27 cellular contexts compared by ENCODE assay signal in the genomic region with DNA sequence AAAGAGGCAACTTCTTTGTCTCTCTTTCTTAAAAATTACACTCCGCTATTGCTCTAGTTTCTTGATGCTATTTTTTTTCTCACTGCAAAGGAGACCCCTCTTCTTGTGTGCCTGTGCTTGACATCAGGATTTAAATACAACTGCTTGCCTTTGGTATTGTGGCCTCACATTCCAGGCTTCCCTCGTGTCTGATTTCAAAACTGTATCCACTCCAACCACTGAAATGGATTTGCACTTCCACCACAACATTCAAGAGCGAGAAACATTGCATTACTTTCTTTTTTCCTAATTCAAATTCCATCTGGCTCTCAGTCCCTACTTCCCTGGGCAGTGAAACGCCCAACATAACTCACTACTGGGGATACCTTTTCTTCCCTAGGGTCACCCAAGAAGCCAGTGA.
"Had no signal": no experiment of that assay in that cellular context is flagged by ENCODE, and none has a peak within 500 bp of the region (broad histone marks: within the 10 kb centered on the region; RNA-seq: fewer than 3 reads in every experiment).

No MANE protein-coding gene starts in this region.

- H3K4me1 ChIP-seq: ascending aorta had no signal

- H3K27ac ChIP-seq: ascending aorta, VCaP had no signal

- H3K36me3 ChIP-seq: ascending aorta had no signal

- H3K27me3 ChIP-seq: ascending aorta had no signal

- ATAC-seq: activated CD8-positive, alpha-beta T cell treated with anti-CD3 and anti-CD28 coated beads for 36 hours; activated naive CD8-positive, alpha-beta T cell treated with anti-CD3 and anti-CD28 coated beads, Interleukin-2, amount 50 U/mL, for 24 hours; activated T-cell treated with anti-CD3 and anti-CD28 coated beads, Interleukin-2, amount 50 U/mL, for 4 hours; activated T-cell treated with anti-CD3 and anti-CD28 coated beads, Interleukin-2, amount 50 U/mL, for 72 hours; activated T-helper 17 cell treated with anti-CD3 and anti-CD28 coated beads, Interleukin-2, amount 50 U/mL, for 72 hours had no signal

- DNase-seq: activated B cell treated with CpG ODN at 0.5 μM for 24 hours; activated CD4-positive, alpha-beta memory T cell treated with anti-CD3 and anti-CD28 coated beads for 36 hours; activated CD4-positive, alpha-beta T cell treated with anti-CD3 and anti-CD28 coated beads for 4 hours; activated CD4-positive, alpha-beta T cell treated with anti-CD3 and anti-CD28 coated beads, Interleukin-2, amount 10 ng/mL, durations not matched to agents 24 days and 14 days; activated CD4-positive, alpha-beta T cell treated with anti-CD3 and anti-CD28 coated beads, Interleukin-2, amount 50 U/mL, for 1 hour; activated CD4-positive, alpha-beta T cell treated with anti-CD3 and anti-CD28 coated beads, Interleukin-2, amount 50 U/mL, for 4 hours; activated CD4-positive, CD25-positive, alpha-beta regulatory T cell treated with anti-CD3 and anti-CD28 coated beads, Interleukin-2, amount 50 U/mL, for 72 hours; activated CD8-positive, alpha-beta memory T cell treated with anti-CD3 and anti-CD28 coated beads, Interleukin-2, amount 50 U/mL, for 4 hours; activated CD8-positive, alpha-beta T cell treated with anti-CD3 and anti-CD28 coated beads for 36 hours; activated gamma-delta T cell; activated naive CD4-positive, alpha-beta T cell treated with anti-CD3 and anti-CD28 coated beads, Interleukin-2, amount 10 ng/mL, durations not matched to agents 7 days and 5 days; activated naive CD4-positive, alpha-beta T cell treated with Interleukin-2 at 50 U/mL for 16 hours; activated naive CD8-positive, alpha-beta T cell treated with anti-CD3 and anti-CD28 coated beads, Interleukin-2, amount 10 ng/mL, durations not matched to agents 7 days and 5 days; activated naive CD8-positive, alpha-beta T cell treated with anti-CD3 and anti-CD28 coated beads, Interleukin-2, amount 50 U/mL, for 24 hours; activated T-cell treated with anti-CD3 and anti-CD28 coated beads for 4 hours; activated T-cell treated with anti-CD3 and anti-CD28 coated beads, Interleukin-2, amount 50 U/mL, for 1 hour; activated T-cell treated with anti-CD3 and anti-CD28 coated beads, Interleukin-2, amount 50 U/mL, for 4 hours; activated T-cell treated with anti-CD3 and anti-CD28 coated beads, Interleukin-2, amount 50 U/mL, for 72 hours; amygdala; anterior cingulate cortex; central memory CD4-positive, alpha-beta T cell; T-helper 1 cell; T-helper 2 cell; T-helper 9 cell had no signal

- H3K4me3 ChIP-seq: ascending aorta had no signal

- H3K9me3 ChIP-seq: ascending aorta had no signal
